ENCODE assay signal across 18 cellular contexts in the genomic region with DNA sequence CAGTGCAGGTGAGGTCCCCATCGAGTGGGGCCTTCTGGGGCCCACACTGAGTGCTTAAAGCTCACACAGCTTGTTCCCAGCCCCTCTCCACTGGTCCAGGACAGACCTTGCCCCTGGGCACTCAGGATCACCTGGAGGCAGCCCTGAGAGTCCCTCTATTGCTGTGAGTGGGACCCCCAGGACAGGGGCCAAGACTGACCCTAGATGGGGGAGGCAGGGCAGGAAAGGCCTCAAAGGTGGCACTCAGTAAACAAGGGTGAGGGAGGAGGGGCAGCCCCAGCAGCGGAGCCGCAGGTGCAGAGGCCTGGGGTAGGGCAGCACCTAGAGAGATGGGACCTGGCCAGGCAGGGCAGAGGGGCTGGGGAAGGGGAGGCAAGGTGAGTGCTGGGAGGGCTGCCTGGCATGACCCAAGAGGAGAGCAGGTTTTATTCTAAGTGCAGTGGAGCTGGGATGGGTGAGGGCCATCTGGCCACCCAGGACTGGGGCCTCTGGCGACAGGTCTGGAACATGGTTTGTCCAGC. TPM values are rescaled to one million over a fixed set of nuclear protein-coding genes. Genes with fewer than 3 reads are reported as not detected.
"Had no signal": no experiment of that assay in that cellular context is flagged by ENCODE, and none has a peak within 500 bp of the region (broad histone marks: within the 10 kb centered on the region; RNA-seq: fewer than 3 reads in every experiment).

No MANE protein-coding gene starts in this region.

- ATAC-seq: left colon, T-helper 17 cell had no signal

- DNase-seq: activated CD4-positive, alpha-beta T cell treated with anti-CD3 and anti-CD28 coated beads, Interleukin-2, amount 50 U/mL, for 4 hours; activated T-cell treated with anti-CD3 and anti-CD28 coated beads for 4 hours; effector CD8-positive, alpha-beta T cell; heart right ventricle; midbrain; nephron progenitor cell; occipital lobe; stimulated activated CD4-positive, alpha-beta T cell treated with anti-CD3 and anti-CD28 coated beads, Interleukin-15, amount 100 ng/mL, for 24 hours; stimulated activated CD4-positive, alpha-beta T cell treated with anti-CD3 and anti-CD28 coated beads, Interleukin-4, amount 100 ng/mL, for 1 hour; T-helper 17 cell; WERI-Rb-1 had no signal

RNA-seq across cellular contexts. Expression of a gene that starts 27.9 kb away (rescaled TPM):
- total RNA-seq: activated CD8-positive, alpha-beta memory T cell treated with anti-CD3 and anti-CD28 coated beads for 36 hours; bronchial epithelial cell; endothelial cell of umbilical vein; esophagus muscularis mucosa; heart right ventricle; left colon; right atrium auricular region; T-helper 17 cell; ureter had no signal
